ENCODE assay signal across 1 cellular context in the genomic region with DNA sequence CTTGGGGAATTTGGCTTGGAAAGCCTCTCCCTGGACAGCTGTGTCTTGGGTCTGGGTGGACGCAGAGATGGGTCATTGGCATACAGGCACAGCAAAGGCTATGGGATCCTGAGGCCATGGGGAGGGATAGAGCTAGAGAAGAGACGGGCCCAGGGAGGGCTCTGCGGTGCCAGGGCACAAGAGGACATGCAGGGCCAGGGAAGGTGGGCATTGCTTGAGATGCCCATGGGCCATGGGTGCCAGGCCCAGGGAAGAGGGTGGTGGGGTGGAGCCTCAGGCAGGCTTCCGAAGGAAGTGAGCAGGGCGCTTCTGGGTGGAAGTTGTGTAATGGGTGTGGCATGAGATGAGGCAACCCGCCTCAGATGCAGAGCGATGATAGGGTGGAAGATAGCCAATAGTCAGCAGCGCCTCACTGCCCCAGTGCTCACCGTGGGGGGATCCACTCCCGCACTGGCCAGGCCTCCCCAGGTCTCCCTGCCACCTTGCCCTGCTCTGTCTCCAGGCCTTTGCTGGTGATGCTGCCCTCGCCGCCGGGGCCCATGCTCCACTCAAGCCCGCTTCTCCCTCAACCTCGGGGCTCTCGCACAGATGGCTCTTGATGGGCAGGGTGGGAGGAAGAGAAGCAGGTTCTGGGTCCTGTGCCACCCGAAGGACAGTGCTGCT.
A peak's percentile ranks its signal among the peaks of the same experiment; 100 is the strongest.
TF ChIP-seq lines count a peak whose summit lies in the region.

No MANE protein-coding gene starts in this region.

TF ChIP-seq in K562, 482 proteins besides CTCF, POLR2A, EP300 and RAD21 (continued from another document and continues in another):
- TF ChIP-seq, protein P1, sequence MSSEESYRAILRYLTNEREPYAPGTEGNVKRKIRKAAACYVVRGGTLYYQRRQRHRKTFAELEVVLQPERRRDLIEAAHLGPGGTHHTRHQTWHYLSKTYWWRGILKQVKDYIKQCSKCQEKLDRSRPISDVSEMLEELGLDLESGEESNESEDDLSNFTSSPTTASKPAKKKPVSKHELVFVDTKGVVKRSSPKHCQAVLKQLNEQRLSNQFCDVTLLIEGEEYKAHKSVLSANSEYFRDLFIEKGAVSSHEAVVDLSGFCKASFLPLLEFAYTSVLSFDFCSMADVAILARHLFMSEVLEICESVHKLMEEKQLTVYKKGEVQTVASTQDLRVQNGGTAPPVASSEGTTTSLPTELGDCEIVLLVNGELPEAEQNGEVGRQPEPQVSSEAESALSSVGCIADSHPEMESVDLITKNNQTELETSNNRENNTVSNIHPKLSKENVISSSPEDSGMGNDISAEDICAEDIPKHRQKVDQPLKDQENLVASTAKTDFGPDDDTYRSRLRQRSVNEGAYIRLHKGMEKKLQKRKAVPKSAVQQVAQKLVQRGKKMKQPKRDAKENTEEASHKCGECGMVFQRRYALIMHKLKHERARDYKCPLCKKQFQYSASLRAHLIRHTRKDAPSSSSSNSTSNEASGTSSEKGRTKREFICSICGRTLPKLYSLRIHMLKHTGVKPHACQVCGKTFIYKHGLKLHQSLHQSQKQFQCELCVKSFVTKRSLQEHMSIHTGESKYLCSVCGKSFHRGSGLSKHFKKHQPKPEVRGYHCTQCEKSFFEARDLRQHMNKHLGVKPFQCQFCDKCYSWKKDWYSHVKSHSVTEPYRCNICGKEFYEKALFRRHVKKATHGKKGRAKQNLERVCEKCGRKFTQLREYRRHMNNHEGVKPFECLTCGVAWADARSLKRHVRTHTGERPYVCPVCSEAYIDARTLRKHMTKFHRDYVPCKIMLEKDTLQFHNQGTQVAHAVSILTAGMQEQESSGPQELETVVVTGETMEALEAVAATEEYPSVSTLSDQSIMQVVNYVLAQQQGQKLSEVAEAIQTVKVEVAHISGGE (CRISPR knock-in tag; IDR thresholded peaks at IDR 0.05): no peak
- no peak for TF ChIP-seq ZSCAN29 (IDR thresholded peaks at IDR 0.05)
- TF ChIP-seq, protein P2, sequence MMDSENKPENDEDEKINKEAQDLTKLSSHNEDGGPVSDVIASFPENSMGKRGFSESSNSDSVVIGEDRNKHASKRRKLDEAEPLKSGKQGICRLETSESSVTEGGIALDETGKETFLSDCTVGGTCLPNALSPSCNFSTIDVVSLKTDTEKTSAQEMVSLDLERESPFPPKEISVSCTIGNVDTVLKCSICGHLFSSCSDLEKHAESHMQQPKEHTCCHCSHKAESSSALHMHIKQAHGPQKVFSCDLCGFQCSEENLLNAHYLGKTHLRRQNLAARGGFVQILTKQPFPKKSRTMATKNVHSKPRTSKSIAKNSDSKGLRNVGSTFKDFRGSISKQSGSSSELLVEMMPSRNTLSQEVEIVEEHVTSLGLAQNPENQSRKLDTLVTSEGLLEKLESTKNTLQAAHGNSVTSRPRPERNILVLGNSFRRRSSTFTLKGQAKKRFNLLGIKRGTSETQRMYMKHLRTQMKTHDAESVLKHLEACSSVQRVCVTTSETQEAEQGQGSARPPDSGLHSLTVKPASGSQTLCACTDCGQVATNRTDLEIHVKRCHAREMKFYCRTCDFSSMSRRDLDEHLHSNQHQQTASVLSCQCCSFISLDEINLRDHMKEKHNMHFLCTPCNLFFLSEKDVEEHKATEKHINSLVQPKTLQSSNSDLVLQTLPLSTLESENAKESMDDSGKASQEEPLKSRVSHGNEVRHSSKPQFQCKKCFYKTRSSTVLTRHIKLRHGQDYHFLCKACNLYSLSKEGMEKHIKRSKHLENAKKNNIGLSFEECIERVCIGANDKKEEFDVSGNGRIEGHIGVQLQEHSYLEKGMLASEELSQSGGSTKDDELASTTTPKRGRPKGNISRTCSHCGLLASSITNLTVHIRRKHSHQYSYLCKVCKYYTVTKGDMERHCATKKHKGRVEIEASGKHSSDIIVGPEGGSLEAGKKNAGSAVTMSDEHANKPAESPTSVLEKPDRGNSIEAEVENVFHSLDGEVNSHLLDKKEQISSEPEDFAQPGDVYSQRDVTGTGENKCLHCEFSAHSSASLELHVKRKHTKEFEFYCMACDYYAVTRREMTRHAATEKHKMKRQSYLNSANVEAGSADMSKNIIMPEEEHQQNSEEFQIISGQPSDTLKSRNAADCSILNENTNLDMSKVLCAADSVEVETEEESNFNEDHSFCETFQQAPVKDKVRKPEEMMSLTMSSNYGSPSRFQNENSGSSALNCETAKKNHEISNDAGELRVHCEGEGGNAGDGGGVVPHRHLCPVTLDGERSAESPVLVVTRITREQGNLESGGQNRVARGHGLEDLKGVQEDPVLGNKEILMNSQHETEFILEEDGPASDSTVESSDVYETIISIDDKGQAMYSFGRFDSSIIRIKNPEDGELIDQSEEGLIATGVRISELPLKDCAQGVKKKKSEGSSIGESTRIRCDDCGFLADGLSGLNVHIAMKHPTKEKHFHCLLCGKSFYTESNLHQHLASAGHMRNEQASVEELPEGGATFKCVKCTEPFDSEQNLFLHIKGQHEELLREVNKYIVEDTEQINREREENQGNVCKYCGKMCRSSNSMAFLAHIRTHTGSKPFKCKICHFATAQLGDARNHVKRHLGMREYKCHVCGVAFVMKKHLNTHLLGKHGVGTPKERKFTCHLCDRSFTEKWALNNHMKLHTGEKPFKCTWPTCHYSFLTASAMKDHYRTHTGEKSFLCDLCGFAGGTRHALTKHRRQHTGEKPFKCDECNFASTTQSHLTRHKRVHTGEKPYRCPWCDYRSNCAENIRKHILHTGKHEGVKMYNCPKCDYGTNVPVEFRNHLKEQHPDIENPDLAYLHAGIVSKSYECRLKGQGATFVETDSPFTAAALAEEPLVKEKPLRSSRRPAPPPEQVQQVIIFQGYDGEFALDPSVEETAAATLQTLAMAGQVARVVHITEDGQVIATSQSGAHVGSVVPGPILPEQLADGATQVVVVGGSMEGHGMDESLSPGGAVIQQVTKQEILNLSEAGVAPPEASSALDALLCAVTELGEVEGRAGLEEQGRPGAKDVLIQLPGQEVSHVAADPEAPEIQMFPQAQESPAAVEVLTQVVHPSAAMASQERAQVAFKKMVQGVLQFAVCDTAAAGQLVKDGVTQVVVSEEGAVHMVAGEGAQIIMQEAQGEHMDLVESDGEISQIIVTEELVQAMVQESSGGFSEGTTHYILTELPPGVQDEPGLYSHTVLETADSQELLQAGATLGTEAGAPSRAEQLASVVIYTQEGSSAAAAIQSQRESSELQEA (IDR thresholded peaks at IDR 0.05; ENCODE audit: low read depth): no peak
- no peak for TF ChIP-seq RHOXF2B (CRISPR knock-in tag; conservative IDR thresholded peaks at IDR 0.05)
- TF ChIP-seq HDGF (IDR thresholded peaks at IDR 0.05): no peak
- no peak for TF ChIP-seq SP1 (CRISPR knock-in tag; IDR thresholded peaks at IDR 0.05)
- no peak for TF ChIP-seq ZNF24 (IDR thresholded peaks at IDR 0.05)
- TF ChIP-seq SMAD4 (CRISPR knock-in tag; conservative IDR thresholded peaks at IDR 0.05): peak; percentile 17
- TF ChIP-seq EHMT2 (IDR thresholded peaks at IDR 0.05): no peak
- TF ChIP-seq ZZZ3 (IDR thresholded peaks at IDR 0.05): no peak
- peak; percentile 74 for TF ChIP-seq KDM5B (IDR thresholded peaks at IDR 0.05; ENCODE audit: insufficient replicate concordance, low read depth, low read length)
- TF ChIP-seq, protein P3, sequence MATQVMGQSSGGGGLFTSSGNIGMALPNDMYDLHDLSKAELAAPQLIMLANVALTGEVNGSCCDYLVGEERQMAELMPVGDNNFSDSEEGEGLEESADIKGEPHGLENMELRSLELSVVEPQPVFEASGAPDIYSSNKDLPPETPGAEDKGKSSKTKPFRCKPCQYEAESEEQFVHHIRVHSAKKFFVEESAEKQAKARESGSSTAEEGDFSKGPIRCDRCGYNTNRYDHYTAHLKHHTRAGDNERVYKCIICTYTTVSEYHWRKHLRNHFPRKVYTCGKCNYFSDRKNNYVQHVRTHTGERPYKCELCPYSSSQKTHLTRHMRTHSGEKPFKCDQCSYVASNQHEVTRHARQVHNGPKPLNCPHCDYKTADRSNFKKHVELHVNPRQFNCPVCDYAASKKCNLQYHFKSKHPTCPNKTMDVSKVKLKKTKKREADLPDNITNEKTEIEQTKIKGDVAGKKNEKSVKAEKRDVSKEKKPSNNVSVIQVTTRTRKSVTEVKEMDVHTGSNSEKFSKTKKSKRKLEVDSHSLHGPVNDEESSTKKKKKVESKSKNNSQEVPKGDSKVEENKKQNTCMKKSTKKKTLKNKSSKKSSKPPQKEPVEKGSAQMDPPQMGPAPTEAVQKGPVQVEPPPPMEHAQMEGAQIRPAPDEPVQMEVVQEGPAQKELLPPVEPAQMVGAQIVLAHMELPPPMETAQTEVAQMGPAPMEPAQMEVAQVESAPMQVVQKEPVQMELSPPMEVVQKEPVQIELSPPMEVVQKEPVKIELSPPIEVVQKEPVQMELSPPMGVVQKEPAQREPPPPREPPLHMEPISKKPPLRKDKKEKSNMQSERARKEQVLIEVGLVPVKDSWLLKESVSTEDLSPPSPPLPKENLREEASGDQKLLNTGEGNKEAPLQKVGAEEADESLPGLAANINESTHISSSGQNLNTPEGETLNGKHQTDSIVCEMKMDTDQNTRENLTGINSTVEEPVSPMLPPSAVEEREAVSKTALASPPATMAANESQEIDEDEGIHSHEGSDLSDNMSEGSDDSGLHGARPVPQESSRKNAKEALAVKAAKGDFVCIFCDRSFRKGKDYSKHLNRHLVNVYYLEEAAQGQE (CRISPR knock-in tag; IDR thresholded peaks at IDR 0.05; ENCODE audit: low read depth): no peak
- TF ChIP-seq ZBTB17 (CRISPR knock-in tag; IDR thresholded peaks at IDR 0.05): no peak
- TF ChIP-seq KAT8 (IDR thresholded peaks at IDR 0.05; ENCODE audit: low read depth): no peak
- no peak for TF ChIP-seq ZNF124 (CRISPR knock-in tag; IDR thresholded peaks at IDR 0.05)
- TF ChIP-seq, protein P4, sequence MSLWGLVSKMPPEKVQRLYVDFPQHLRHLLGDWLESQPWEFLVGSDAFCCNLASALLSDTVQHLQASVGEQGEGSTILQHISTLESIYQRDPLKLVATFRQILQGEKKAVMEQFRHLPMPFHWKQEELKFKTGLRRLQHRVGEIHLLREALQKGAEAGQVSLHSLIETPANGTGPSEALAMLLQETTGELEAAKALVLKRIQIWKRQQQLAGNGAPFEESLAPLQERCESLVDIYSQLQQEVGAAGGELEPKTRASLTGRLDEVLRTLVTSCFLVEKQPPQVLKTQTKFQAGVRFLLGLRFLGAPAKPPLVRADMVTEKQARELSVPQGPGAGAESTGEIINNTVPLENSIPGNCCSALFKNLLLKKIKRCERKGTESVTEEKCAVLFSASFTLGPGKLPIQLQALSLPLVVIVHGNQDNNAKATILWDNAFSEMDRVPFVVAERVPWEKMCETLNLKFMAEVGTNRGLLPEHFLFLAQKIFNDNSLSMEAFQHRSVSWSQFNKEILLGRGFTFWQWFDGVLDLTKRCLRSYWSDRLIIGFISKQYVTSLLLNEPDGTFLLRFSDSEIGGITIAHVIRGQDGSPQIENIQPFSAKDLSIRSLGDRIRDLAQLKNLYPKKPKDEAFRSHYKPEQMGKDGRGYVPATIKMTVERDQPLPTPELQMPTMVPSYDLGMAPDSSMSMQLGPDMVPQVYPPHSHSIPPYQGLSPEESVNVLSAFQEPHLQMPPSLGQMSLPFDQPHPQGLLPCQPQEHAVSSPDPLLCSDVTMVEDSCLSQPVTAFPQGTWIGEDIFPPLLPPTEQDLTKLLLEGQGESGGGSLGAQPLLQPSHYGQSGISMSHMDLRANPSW (CRISPR knock-in tag; IDR thresholded peaks at IDR 0.05): no peak
- TF ChIP-seq SREBF2 (CRISPR knock-in tag; IDR thresholded peaks at IDR 0.05): no peak
- TF ChIP-seq SRSF7 (optimal IDR thresholded peaks at IDR 0.05; ENCODE audit: low read depth, low read length): no peak
- TF ChIP-seq, protein P5, sequence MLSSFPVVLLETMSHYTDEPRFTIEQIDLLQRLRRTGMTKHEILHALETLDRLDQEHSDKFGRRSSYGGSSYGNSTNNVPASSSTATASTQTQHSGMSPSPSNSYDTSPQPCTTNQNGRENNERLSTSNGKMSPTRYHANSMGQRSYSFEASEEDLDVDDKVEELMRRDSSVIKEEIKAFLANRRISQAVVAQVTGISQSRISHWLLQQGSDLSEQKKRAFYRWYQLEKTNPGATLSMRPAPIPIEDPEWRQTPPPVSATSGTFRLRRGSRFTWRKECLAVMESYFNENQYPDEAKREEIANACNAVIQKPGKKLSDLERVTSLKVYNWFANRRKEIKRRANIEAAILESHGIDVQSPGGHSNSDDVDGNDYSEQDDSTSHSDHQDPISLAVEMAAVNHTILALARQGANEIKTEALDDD (IDR thresholded peaks at IDR 0.05): no peak
- no peak for TF ChIP-seq HMGN3 (IDR thresholded peaks at IDR 0.05; ENCODE audit: borderline replicate concordance, extremely low read depth, insufficient read length, low read depth, low read length)
- TF ChIP-seq, protein P6, sequence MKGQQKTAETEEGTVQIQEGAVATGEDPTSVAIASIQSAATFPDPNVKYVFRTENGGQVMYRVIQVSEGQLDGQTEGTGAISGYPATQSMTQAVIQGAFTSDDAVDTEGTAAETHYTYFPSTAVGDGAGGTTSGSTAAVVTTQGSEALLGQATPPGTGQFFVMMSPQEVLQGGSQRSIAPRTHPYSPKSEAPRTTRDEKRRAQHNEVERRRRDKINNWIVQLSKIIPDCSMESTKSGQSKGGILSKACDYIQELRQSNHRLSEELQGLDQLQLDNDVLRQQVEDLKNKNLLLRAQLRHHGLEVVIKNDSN (CRISPR knock-in tag; IDR thresholded peaks at IDR 0.05): no peak
- TF ChIP-seq FOXA1 (IDR thresholded peaks at IDR 0.05; ENCODE audit: borderline replicate concordance): no peak
- TF ChIP-seq U2AF2 (optimal IDR thresholded peaks at IDR 0.05; ENCODE audit: low read depth, low read length): no peak
- no peak for TF ChIP-seq SIX5 (IDR thresholded peaks at IDR 0.05; ENCODE audit: borderline replicate concordance in 1 of 2, insufficient read depth in 1 of 2, low read depth in 1 of 2, low read length in 2 of 2)
- TF ChIP-seq, protein P7, sequence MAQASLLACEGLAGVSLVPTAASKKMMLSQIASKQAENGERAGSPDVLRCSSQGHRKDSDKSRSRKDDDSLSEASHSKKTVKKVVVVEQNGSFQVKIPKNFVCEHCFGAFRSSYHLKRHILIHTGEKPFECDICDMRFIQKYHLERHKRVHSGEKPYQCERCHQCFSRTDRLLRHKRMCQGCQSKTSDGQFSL (CRISPR knock-in tag; IDR thresholded peaks at IDR 0.05): peak; percentile 42
- TF ChIP-seq, protein P7 (tag; IDR thresholded peaks at IDR 0.05): peak in 1 of 2 experiments; percentile 31; a peak in 2 of 4 replicates
- TF ChIP-seq GTF2A2 (tag; IDR thresholded peaks at IDR 0.05): no peak
- TF ChIP-seq NELFE (IDR thresholded peaks at IDR 0.05; ENCODE audit: insufficient read depth, insufficient read length): no peak
- TF ChIP-seq ZNF561 (CRISPR knock-in tag; conservative IDR thresholded peaks at IDR 0.05): no peak
- no peak for TF ChIP-seq IFI16 (CRISPR knock-in tag; IDR thresholded peaks at IDR 0.05)
- no peak for TF ChIP-seq ZKSCAN1 (IDR thresholded peaks at IDR 0.05; ENCODE audit: low read depth, low read length)
- TF ChIP-seq C11orf30 (IDR thresholded peaks at IDR 0.05; ENCODE audit: low read depth): no peak
- TF ChIP-seq ZNF354B (CRISPR knock-in tag; IDR thresholded peaks at IDR 0.05): no peak
- 0 out of 2 replicates have a peak, but pooled peaks have one; percentile 30 for TF ChIP-seq GATAD2B (IDR thresholded peaks at IDR 0.05; ENCODE audit: borderline replicate concordance)
- TF ChIP-seq ZBTB8A (IDR thresholded peaks at IDR 0.05; ENCODE audit: partially characterized antibody): no peak
- no peak for TF ChIP-seq KDM2B (CRISPR knock-in tag; IDR thresholded peaks at IDR 0.05)
- no peak for TF ChIP-seq CHD4 (IDR thresholded peaks at IDR 0.05; ENCODE audit: insufficient read depth, insufficient replicate concordance, low read depth, low read length, poor library complexity, severe bottlenecking)
